8 cellular contexts compared by ENCODE assay signal in genomic region chr2:71067567-71068217, GRCh38. TPM values are rescaled to one million over a fixed set of nuclear protein-coding genes. Genes with fewer than 3 reads are reported as not detected.
A peak's percentile ranks its signal among the peaks of the same experiment; 100 is the strongest.
DNase-seq lines count a peak whose midpoint lies in the region.

No MANE protein-coding gene starts in this region.

- H3K9me3 ChIP-seq in ES-I3 (ENCODE audit: control insufficient read depth, insufficient read depth, low read length), result no peaks in the 10 kb centered on the region
- H3K9me3 ChIP-seq in SJCRH30 (replicated peaks), result no peaks in the 10 kb centered on the region
- no peaks in the 10 kb centered on the region for H3K9me3 ChIP-seq in esophagus (ENCODE audit: control insufficient read depth in 2 of 2, insufficient read depth in 1 of 2, low read depth in 1 of 2, low read length in 1 of 2)
- H3K9me3 ChIP-seq in neuron (ENCODE audit: low read length), result no peaks in the 10 kb centered on the region

- H3K36me3 ChIP-seq in ES-I3 (ENCODE audit: insufficient read depth, low read length), result no peaks in the 10 kb centered on the region; the same call in 1 of the 2 replicates
- peaks cover 2% of the 10 kb centered on the region; the same call in 1 of the 2 replicates for H3K36me3 ChIP-seq in H7 (replicated peaks; ENCODE audit: control insufficient read depth, insufficient read depth, low read length)
- no peaks in the 10 kb centered on the region for H3K36me3 ChIP-seq in SJCRH30
- peaks cover 1 to 4% of the 10 kb centered on the region in 2 donors for H3K36me3 ChIP-seq in esophagus (ENCODE audit: control insufficient read depth in 2 of 2, insufficient read depth in 2 of 2, low read length in 1 of 2)
- peaks cover 9% of the 10 kb centered on the region for H3K36me3 ChIP-seq in neuron (ENCODE audit: insufficient read depth, low read length)

- H3K27ac ChIP-seq in SJCRH30 (peak overlapping the region; percentile 78), esophagus (ENCODE audit: low read depth in 2 of 2, low read length in 1 of 2) (peak overlapping the region; percentile 92 to 99)

- H3K4me3 ChIP-seq in H7 (ENCODE audit: insufficient read depth, low read depth, low read length), result peak overlapping the region; percentile 91
- H3K4me3 ChIP-seq in SJCRH30, result peak overlapping the region; percentile 71
- peak overlapping the region; percentile 74 to 84 for H3K4me3 ChIP-seq in esophagus (ENCODE audit: low read depth in 1 of 2, low read length in 2 of 2)
- peak overlapping the region; percentile 86 for H3K4me3 ChIP-seq in neuron (ENCODE audit: low read length)

- WGBS in esophagus, 2 donors, result 4% methylated on average over 26 of the region's 26 CpGs

- H3K4me1 ChIP-seq in ES-I3 (ENCODE audit: insufficient read depth, low read length) (peaks cover 5% of the 10 kb centered on the region; the same call in 1 of the 2 replicates), SJCRH30 (peaks cover 3% of the 10 kb centered on the region), esophagus (ENCODE audit: control insufficient read depth in 2 of 2, insufficient read depth in 2 of 2, low read length in 1 of 2) (peaks cover 7 to 29% of the 10 kb centered on the region in 2 donors), neuron (ENCODE audit: insufficient read depth, low read length) (peaks cover 8% of the 10 kb centered on the region)

- no peaks in the 10 kb centered on the region for H3K27me3 ChIP-seq in H7 (ENCODE audit: control insufficient read depth, insufficient read depth, low read length)
- peaks cover 3% of the 10 kb centered on the region for H3K27me3 ChIP-seq in SJCRH30
- no peaks in the 10 kb centered on the region for H3K27me3 ChIP-seq in esophagus (ENCODE audit: control insufficient read depth in 1 of 2, insufficient read depth in 2 of 2, low read length in 2 of 2)
- peaks cover 12% of the 10 kb centered on the region for H3K27me3 ChIP-seq in neuron (ENCODE audit: insufficient read depth, low read length)

- DNase-seq in H7, result peak; percentile 73
- DNase-seq in SJCRH30, result no peak
- no peak for DNase-seq in 8988T
- no peak for DNase-seq in DMS153 (lab: John Stamatoyannopoulos, UW)
- DNase-seq in stimulated activated CD4-positive, alpha-beta T cell treated with anti-CD3 and anti-CD28 coated beads, Interleukin-2, amount 100 ng/mL, for 48 hours, result no peak

- H2AFZ ChIP-seq in neuron (ENCODE audit: low read depth, low read length), result peak overlapping the region; percentile 74

- peak overlapping the region; percentile 84 for H3K9ac ChIP-seq in ES-I3 (ENCODE audit: low read depth, low read length)

RNA-seq across cellular contexts. Expression of gene NAGK, which starts 0.8 kb away (rescaled TPM):
- total RNA-seq in H7 (2014; rRNA removed; shearing (Covaris generic)), result 40.9 and 51.7 TPM in 2 replicates
- 46.8 and 49.3 TPM in 2 replicates for total RNA-seq in SJCRH30 (2014; rRNA removed; shearing (Covaris generic))
- 100 to 1,000 TPM; 356 to 374 TPM for polyA plus RNA-seq in esophagus
